ENCODE assay signal across 10 cellular contexts in the genomic region with DNA sequence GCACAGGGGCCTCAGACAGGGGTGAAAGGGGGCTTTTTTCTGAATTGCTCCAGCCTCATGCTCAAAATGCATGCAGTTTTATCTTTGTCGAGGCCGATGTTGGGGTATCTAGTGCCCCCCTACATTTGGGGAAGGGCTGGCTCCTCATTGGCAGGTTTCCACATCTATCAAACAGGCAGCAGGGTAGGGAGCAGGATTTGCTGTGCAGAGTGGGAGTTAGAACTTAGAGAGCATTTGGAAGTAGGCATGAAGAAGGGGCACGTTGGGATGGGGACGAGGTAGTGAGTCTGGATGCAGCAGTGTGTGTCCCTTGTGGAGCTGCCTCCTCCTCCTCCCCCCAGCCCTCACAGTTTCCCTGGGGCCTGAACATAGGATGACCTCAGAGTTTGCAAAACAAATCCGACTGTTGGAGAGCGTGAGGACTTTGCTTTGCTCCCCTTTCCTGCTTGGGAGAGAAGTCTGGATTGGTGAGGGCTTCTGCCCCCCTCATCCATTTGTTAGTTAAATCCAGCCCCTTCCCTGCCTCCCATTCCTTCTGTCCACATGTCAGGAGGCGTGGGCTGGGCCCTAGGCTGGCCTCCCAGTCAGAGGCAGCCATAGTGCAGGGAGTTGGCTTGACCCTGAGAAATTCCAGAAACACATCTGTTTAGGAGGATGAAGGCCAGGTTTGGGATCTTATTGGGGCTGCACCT. TPM values are rescaled to one million over a fixed set of nuclear protein-coding genes. Genes with fewer than 3 reads are reported as not detected.
DNase-seq lines count a peak whose midpoint lies in the region; ATAC-seq and TF ChIP-seq lines count a peak whose summit lies in the region.
"Had no signal": no experiment of that assay in that cellular context is flagged by ENCODE, and none has a peak within 500 bp of the region (broad histone marks: within the 10 kb centered on the region; RNA-seq: fewer than 3 reads in every experiment).

No MANE protein-coding gene starts in this region.

- no peak overlapping the region for H4K8ac ChIP-seq in H9 (replicated peaks; ENCODE audit: insufficient read length, low read depth, low read length)

- H4K91ac ChIP-seq in H9 (ENCODE audit: insufficient read length, low read depth, low read length), result no peak overlapping the region

- intact Hi-C loops in PC-3 (cut with micrococcal nuclease) (no loop called here), left cardiac atrium (cut with DNase I) (no loop called here)

- H3K79me2 ChIP-seq in H9 (ENCODE audit: insufficient read depth, low read length) (no peaks in the 10 kb centered on the region), PC-3 (ENCODE audit: low read length) (no peaks in the 10 kb centered on the region), SK-N-SH (ENCODE audit: insufficient read depth) (no peaks in the 10 kb centered on the region)

- no peak overlapping the region for H2BK5ac ChIP-seq in H9 (ENCODE audit: insufficient read length, low read length)

- peak overlapping the region; percentile 18 for H4K5ac ChIP-seq in H9 (ENCODE audit: insufficient read length, low read depth, low read length)

- H3T11ph ChIP-seq in H9 (ENCODE audit: low read length), result no peak overlapping the region

- H2BK120ac ChIP-seq in H9 (ENCODE audit: low read depth, low read length, poor library complexity, severe bottlenecking), result no peak overlapping the region

- no peaks in the 10 kb centered on the region for H3K23me2 ChIP-seq in H9 (ENCODE audit: insufficient read length, low read depth, low read length, poor library complexity, severe bottlenecking)

- no peaks in the 10 kb centered on the region for H3K9me2 ChIP-seq in PC-3 (replicated peaks; ENCODE audit: low read length)
- H3K9me2 ChIP-seq in SK-N-SH, result no peaks in the 10 kb centered on the region

- no peaks in the 10 kb centered on the region for H3K36me3 ChIP-seq in PC-3 (ENCODE audit: low read depth, low read length)
- no peaks in the 10 kb centered on the region for H3K36me3 ChIP-seq in SK-N-SH (replicated peaks in 1 of 2; ENCODE audit: control insufficient read depth in 1 of 2, insufficient read depth in 2 of 2, low read length in 1 of 2)

- no TSS peak for BruUV-seq in PC-3 (replicated peaks; lab: Mats Ljungman, UMichigan)

- H3K14ac ChIP-seq in H9 (ENCODE audit: insufficient read depth, low read length), result peak overlapping the region; percentile 36; the same call in 1 of the 2 replicates

- H3K79me1 ChIP-seq in H9 (ENCODE audit: insufficient read depth, low read depth, low read length, poor library complexity, severe bottlenecking), result no peaks in the 10 kb centered on the region

- DNase-seq in H9, result peak; percentile 73
- DNase-seq in PC-3, result no peak
- peak; percentile 33 for DNase-seq in left cardiac atrium
- peak; percentile 90 for DNase-seq in pons (ENCODE audit: low spot score)
- no peak for DNase-seq in HPDE6-E6E7 (ENCODE audit: extremely low spot score)
- DNase-seq in SK-N-SH, result no peak
- no peak for DNase-seq in MV-4-11 (lab: John Stamatoyannopoulos, UW)
- DNase-seq: activated naive CD4-positive, alpha-beta T cell treated with Interleukin-2 at 50 U/mL for 16 hours had no signal

- no peak overlapping the region for H3K23ac ChIP-seq in H9 (ENCODE audit: insufficient read length, low read depth, low read length)

- CTCF ChIA-PET in PC-3 (lab: Charles Lee), result no interaction called here
- CTCF ChIA-PET in SK-N-SH (lab: Yijun Ruan, JAX), result interaction anchor here (1.2 to 1.4 kb wide), 3 partner anchors 13 to 33 kb away, joined by 3 to 5 read pairs (median 3); no protein-coding TSS in a partner anchor

- no peak for TF ChIP-seq EP300 in SK-N-SH (IDR thresholded peaks at IDR 0.05; ENCODE audit: borderline replicate concordance in 1 of 2, low read depth in 1 of 2, low read length in 1 of 2)

- H3K4me2 ChIP-seq in H9 (ENCODE audit: insufficient read depth, insufficient read length, low read length) (peak overlapping the region; percentile 32), PC-3 (ENCODE audit: low read length) (no peak overlapping the region), SK-N-SH (no peak overlapping the region)

- no peaks in the 10 kb centered on the region for H3K36me3 Mint-ChIP-seq in H9 (ENCODE audit: insufficient read depth in 1 of 3, low read depth in 3 of 3)

- H3K27me3 ChIP-seq in H9 (ENCODE audit: insufficient read depth, low read length), result no peaks in the 10 kb centered on the region
- H3K27me3 ChIP-seq in PC-3 (ENCODE audit: low read length), result no peaks in the 10 kb centered on the region
- H3K27me3 ChIP-seq in SK-N-SH (ENCODE audit: insufficient read depth), result no peaks in the 10 kb centered on the region; the same call in 1 of the 2 replicates

- H2BK12ac ChIP-seq in H9 (ENCODE audit: insufficient read length, low read depth, low read length), result no peak overlapping the region

- H3K27ac ChIP-seq in H9 (ENCODE audit: insufficient read length, low read depth, low read length) (peak overlapping the region; percentile 85), PC-3 (ENCODE audit: low read length) (peak overlapping the region; percentile 88), SK-N-SH (ENCODE audit: low read depth in 2 of 2, low read length in 1 of 2) (no peak overlapping the region)

- WGBS in H9 (ENCODE audit: extremely low coverage, insufficient read length, low lambda C conversion rate), result no CpG with 5 or more reads among the region's 7 CpGs
- WGBS in SK-N-SH (ENCODE audit: low lambda C conversion rate), result 80% methylated on average over 6 of the region's 7 CpGs

- H3K4me3 ChIP-seq in PC-3 (ENCODE audit: low read length), result no peak overlapping the region
- H3K4me3 ChIP-seq in SK-N-SH (ENCODE audit: low read depth in 2 of 2, low read length in 1 of 2), result no peak overlapping the region

- H3K56ac ChIP-seq in H9 (ENCODE audit: insufficient read length, low read depth, low read length), result no peak overlapping the region

- H2AFZ ChIP-seq in H9 (ENCODE audit: low read length), result no peak overlapping the region
- H2AFZ ChIP-seq in PC-3 (ENCODE audit: low read length), result no peak overlapping the region
- no peak overlapping the region for H2AFZ ChIP-seq in SK-N-SH (ENCODE audit: low read depth)

- TF ChIP-seq RAD21 in SK-N-SH (IDR thresholded peaks at IDR 0.05; ENCODE audit: low read length), result no peak

- no peak overlapping the region for H3K9ac ChIP-seq in H9 (ENCODE audit: extremely low read depth, insufficient read length, low read length)
- peak overlapping the region; percentile 49 for H3K9ac ChIP-seq in PC-3 (ENCODE audit: low read length)
- H3K9ac ChIP-seq in SK-N-SH, result no peak overlapping the region

- H3K27ac Mint-ChIP-seq in H9, result peak overlapping the region; percentile 60 to 93 (median 76); a peak in 6 of 7 replicates

- peaks cover 13% of the 10 kb centered on the region; the same call in 1 of the 2 replicates for H3K4me1 ChIP-seq in H9 (ENCODE audit: insufficient read depth, low read length)
- H3K4me1 ChIP-seq in PC-3 (ENCODE audit: insufficient read depth, low read length), result peaks cover 31% of the 10 kb centered on the region
- H3K4me1 ChIP-seq in SK-N-SH (ENCODE audit: control insufficient read depth in 1 of 2, insufficient read depth in 2 of 2, low read depth in 1 of 2, low read length in 1 of 2), result peaks cover 0 to 5% of the 10 kb centered on the region in 2 experiments; a peak in 1 of 4 replicates

- no peak overlapping the region for H2BK20ac ChIP-seq in H9 (ENCODE audit: low read depth, low read length, poor library complexity, severe bottlenecking)

- H3K9me3 ChIP-seq in H9 (ENCODE audit: control insufficient read depth, low read depth, low read length), result no peaks in the 10 kb centered on the region
- H3K9me3 ChIP-seq in PC-3 (ENCODE audit: low read length), result no peaks in the 10 kb centered on the region
- H3K9me3 ChIP-seq in SK-N-SH, result no peaks in the 10 kb centered on the region

- POLR2A ChIA-PET in PC-3 (lab: Charles Lee; ENCODE audit: unreplicated experiment), result interaction anchor here (0.6 to 1.1 kb wide), 2 partner anchors 33 to 75 kb away, joined by 4 to 7 read pairs; partner anchors contain the start of gene ELF3
- POLR2A ChIA-PET in SK-N-SH (lab: Yijun Ruan, JAX), result no interaction called here

- no peaks in the 10 kb centered on the region; a peak in 1 of 5 replicates for H3K9me3 Mint-ChIP-seq in H9

- peak overlapping the region; percentile 33 for H3K18ac ChIP-seq in H9 (ENCODE audit: insufficient read length, low read depth, low read length)

- peaks cover 3% of the 10 kb centered on the region for H3K27me3 Mint-ChIP-seq in H9 (ENCODE audit: low read depth)

- H3K4me1 Mint-ChIP-seq in H9, result peaks cover 45 to 57% of the 10 kb centered on the region in 2 experiments

- H3K4me3 Mint-ChIP-seq in H9, result peak overlapping the region; percentile 14 to 58

- H2AK5ac ChIP-seq in H9 (ENCODE audit: insufficient read length, low read length), result peak overlapping the region; percentile 26

- no peak overlapping the region for H3K4ac ChIP-seq in H9 (ENCODE audit: low read depth, low read length)

- ATAC-seq in PC-3 (peak; percentile 32), left cardiac atrium (peak; percentile 69 to 75), HG02642 (IDR thresholded peaks at IDR 0.05; ENCODE audit: poor library complexity, unreplicated experiment) (no peak)

- H2BK15ac ChIP-seq in H9 (ENCODE audit: low read depth, low read length), result no peak overlapping the region

- TF ChIP-seq CTCF in H9 (conservative IDR thresholded peaks at IDR 0.05) (no peak), PC-3 (conservative IDR thresholded peaks at IDR 0.05; ENCODE audit: low read depth, low read length) (no peak), SK-N-SH (IDR thresholded peaks at IDR 0.05) (no peak)

- H3F3A ChIP-seq in PC-3 (ENCODE audit: low read length, unreplicated experiment) (no peaks in the 10 kb centered on the region), SK-N-SH (replicated peaks; ENCODE audit: insufficient read depth) (no peaks in the 10 kb centered on the region)

- no peaks in the 10 kb centered on the region for H4K20me1 ChIP-seq in H9 (ENCODE audit: control insufficient read depth, insufficient read depth, insufficient read length)
- H4K20me1 ChIP-seq in PC-3 (ENCODE audit: low read length), result no peaks in the 10 kb centered on the region
- no peaks in the 10 kb centered on the region for H4K20me1 ChIP-seq in SK-N-SH (ENCODE audit: insufficient read depth)

TF ChIP-seq in SK-N-SH, 30 proteins besides CTCF, POLR2A, EP300 and RAD21 (continues in another document):
- no peak for TF ChIP-seq RCOR1 (IDR thresholded peaks at IDR 0.05; ENCODE audit: low read length)

RNA-seq across cellular contexts. Expression of gene GPR37L1, which starts 36.9 kb away (rescaled TPM):
- total RNA-seq in H9 (2021) (0.11 TPM in 2 replicates), PC-3 (2014; rRNA removed) (0.04 TPM in 1 of 2 replicates, not detected in the other), left cardiac atrium (under 1 TPM; 0.05 to 0.21 TPM)
- not detected in 2 replicates for polyA plus RNA-seq in SK-N-SH (2012; rRNA removed)
- not detected in 2 replicates for polyA plus RNA-seq in SK-N-SH (2012; cell fraction: cytosol; rRNA removed)
- 0.02 TPM in 1 of 2 replicates, not detected in the other for polyA plus RNA-seq in SK-N-SH (2012; cell fraction: nucleus; rRNA removed)
- total RNA-seq: M059J had no signal

RNA-seq across cellular contexts. Expression of gene ARL8A, which starts 58.7 kb away (rescaled TPM):
- total RNA-seq in H9 (2021), result 58.6 and 67.2 TPM in 2 replicates
- 20.4 and 26.4 TPM in 2 replicates for total RNA-seq in PC-3 (2014; rRNA removed)
- total RNA-seq in left cardiac atrium, result 10 to 100 TPM; 55.6 to 79.8 TPM
- polyA plus RNA-seq in SK-N-SH (2012; rRNA removed), result 62.0 and 66.9 TPM in 2 replicates
- 47.7 and 57.8 TPM in 2 replicates for polyA plus RNA-seq in SK-N-SH (2012; cell fraction: cytosol; rRNA removed)
- 77.1 and 78.7 TPM in 2 replicates for polyA plus RNA-seq in SK-N-SH (2012; cell fraction: nucleus; rRNA removed)

Comparison
In these comparisons a context has a peak if more than half of its experiments do, and no peak if none do; other contexts are left out.
1. DNase-seq: peak in H9 (single experiment), left cardiac atrium (single experiment) and pons (single experiment); none in PC-3 (single experiment), HPDE6-E6E7 (single experiment), SK-N-SH (single experiment) and MV-4-11 (single experiment).
2. H3K27ac ChIP-seq: peak in H9 (single experiment) and PC-3 (single experiment); none in SK-N-SH (0 of 2).